Comparison of ENCODE assay signal across 19 cellular contexts in genomic region chr18:36578871-36579270, GRCh38.
DNase-seq lines count a peak whose midpoint lies in the region; ATAC-seq and TF ChIP-seq lines count a peak whose summit lies in the region.
"Had no signal": no experiment of that assay in that cellular context is flagged by ENCODE, and none has a peak within 500 bp of the region (broad histone marks: within the 10 kb centered on the region; RNA-seq: fewer than 3 reads in every experiment).

No MANE protein-coding gene starts in this region.

- H3K9ac ChIP-seq in adipocyte (ENCODE audit: low read length) = peak overlapping the region; percentile 53

- H3K27me3 ChIP-seq in adipocyte (replicated peaks; ENCODE audit: control insufficient read depth, insufficient read depth, low read length) (no peaks in the 10 kb centered on the region), psoas muscle (ENCODE audit: insufficient read depth in 3 of 3, low read length in 2 of 3) (no peaks in the 10 kb centered on the region)
- H3K27me3 ChIP-seq: esophagus squamous epithelium, SJSA1 had no signal

- no peaks in the 10 kb centered on the region for H3K9me3 ChIP-seq in adipocyte (ENCODE audit: control insufficient read depth, low read length)
- H3K9me3 ChIP-seq in psoas muscle = no peaks in the 10 kb centered on the region
- H3K9me3 ChIP-seq: esophagus squamous epithelium, HAP-1, SJSA1 had no signal

- DNase-seq in EL (peak; percentile 60), adipocyte (ENCODE audit: low read depth) (peak; percentile 71), fibroblast of pulmonary artery (ENCODE audit: low read depth) (peak; percentile 49), psoas muscle (no peak), UCSD-AML1 (lab: John Stamatoyannopoulos, UW; ENCODE audit: unreplicated experiment) (no peak), NCI-H2029 treated with DMSO at 0.1 percent for 48 hours (lab: John Stamatoyannopoulos, UW) (no peak), kidney tubule cell (ENCODE audit: low spot score) (no peak)
- no peak for DNase-seq in stimulated activated CD4-positive, alpha-beta T cell treated with anti-CD3 and anti-CD28 coated beads, Interleukin-4, amount 100 ng/mL, for 4 hours
- DNase-seq: anterior cingulate cortex; DMS79 treated with DMSO at 0.1 percent for 48 hours; esophagus squamous epithelium; NCI-H1417 treated with DMSO at 0.1 percent for 48 hours; NCI-H226; stimulated activated naive CD4-positive, alpha-beta T cell treated with Interleukin-2 at 50 U/mL for 16 hours had no signal

- WGBS in psoas muscle, 3 donors = 21 to 54% (median 36%) methylated on average over 1 of the region's 1 CpG

- TF ChIP-seq CTCF in fibroblast of pulmonary artery (IDR thresholded peaks at IDR 0.05; ENCODE audit: low read length, missing control alignments) (no peak), psoas muscle (IDR thresholded peaks at IDR 0.05) (no peak)

- H3K4me3 ChIP-seq in adipocyte (ENCODE audit: low read length) (peak overlapping the region; percentile 12), fibroblast of pulmonary artery (replicated peaks; ENCODE audit: low read depth, low read length) (no peak overlapping the region), psoas muscle (no peak overlapping the region)
- H3K4me3 ChIP-seq: esophagus squamous epithelium, HAP-1, SJSA1, skin epidermis had no signal

- H3K4me1 ChIP-seq in adipocyte (ENCODE audit: control insufficient read depth, insufficient read depth, low read length) (peaks cover 38% of the 10 kb centered on the region), psoas muscle (no peaks in the 10 kb centered on the region)
- H3K4me1 ChIP-seq: HAP-1 had no signal

- H3K36me3 ChIP-seq in adipocyte (ENCODE audit: control insufficient read depth, insufficient read depth, low read length, severe bottlenecking) (no peaks in the 10 kb centered on the region), psoas muscle (ENCODE audit: insufficient read depth in 1 of 2, low read depth in 1 of 2) (peaks cover 0 to 3% of the 10 kb centered on the region in 2 donors)
- H3K36me3 ChIP-seq: esophagus squamous epithelium, HAP-1, SJSA1 had no signal

- H3K27ac ChIP-seq in psoas muscle = peak overlapping the region; percentile 9
- H3K27ac ChIP-seq: C4-2B, SJSA1 had no signal

- intact Hi-C loops in psoas muscle (cut with DNase I) = loop anchor here (10.0 kb wide), 4 partner anchors 84 to 564 kb away; partner anchors contain the start of gene MOCOS (in 1 of the 2)

- no peak for ATAC-seq in psoas muscle
- ATAC-seq: activated T-helper 17 cell treated with anti-CD3 and anti-CD28 coated beads, Interleukin-2, amount 50 U/mL, for 72 hours had no signal

Comparison
In these comparisons a context has a peak if more than half of its experiments do, and no peak if none do; other contexts are left out.
1. DNase-seq: peak in EL (single experiment), adipocyte (single experiment) and fibroblast of pulmonary artery (single experiment); none in psoas muscle (0 of 2), UCSD-AML1 (single experiment), NCI-H2029 treated with DMSO at 0.1 percent for 48 hours (single experiment), stimulated activated CD4-positive, alpha-beta T cell treated with anti-CD3 and anti-CD28 coated beads, Interleukin-4, amount 100 ng/mL, for 4 hours (0 of 2) and kidney tubule cell (single experiment).